In the genomic region with DNA sequence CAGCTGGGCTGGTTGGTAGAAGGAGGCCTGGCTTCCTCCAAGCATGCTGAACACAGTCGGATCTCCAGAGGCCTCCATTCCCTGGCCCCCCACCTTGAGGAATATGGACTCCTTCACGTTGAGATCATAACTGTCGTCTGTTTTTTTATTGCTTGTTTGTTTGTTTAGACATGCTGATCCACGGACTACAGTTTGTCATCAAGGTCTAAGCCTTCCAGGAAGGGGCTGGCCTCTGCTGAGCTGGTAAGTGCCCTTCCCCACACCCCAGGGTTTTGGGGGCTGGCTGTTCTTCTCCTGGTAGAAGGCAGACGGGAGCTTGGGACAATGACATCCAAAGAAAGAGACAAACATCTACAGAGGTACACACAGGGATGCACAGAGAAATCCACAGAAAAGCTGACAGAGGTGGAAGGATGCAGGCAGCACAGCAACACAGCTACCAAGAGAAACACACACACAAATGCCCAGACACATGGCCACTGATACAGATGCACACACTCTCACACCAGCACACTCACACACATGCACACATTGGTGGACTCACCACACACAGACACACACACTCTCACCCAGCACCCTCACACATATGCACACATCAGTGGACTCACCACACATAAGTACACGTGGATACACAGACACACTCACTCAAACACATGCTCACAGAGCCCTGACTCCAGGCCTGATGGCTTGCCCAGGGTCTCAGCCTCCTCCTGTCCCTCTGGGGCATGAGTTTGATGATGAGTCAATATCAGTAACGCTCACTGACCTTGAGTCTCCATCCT, we compare ENCODE assay signal across 22 cellular contexts. TPM values are rescaled to one million over a fixed set of nuclear protein-coding genes. Genes with fewer than 3 reads are reported as not detected.
A peak's percentile ranks its signal among the peaks of the same experiment; 100 is the strongest.
DNase-seq lines count a peak whose midpoint lies in the region; ATAC-seq, FAIRE-seq and TF ChIP-seq lines count a peak whose summit lies in the region.
"Had no signal": no experiment of that assay in that cellular context is flagged by ENCODE, and none has a peak within 500 bp of the region (broad histone marks: within the 10 kb centered on the region; RNA-seq: fewer than 3 reads in every experiment).

No MANE protein-coding gene starts in this region.

- no peak for TF ChIP-seq RAD21 in K562 (CRISPR knock-in tag; conservative IDR thresholded peaks at IDR 0.05 in 1 of 2, IDR thresholded peaks at IDR 0.05 in 1 of 2)

- FAIRE-seq in HTR-8/SVneo (lab: Jason Lieb, UNC), result peak; percentile 67
- no peak for FAIRE-seq in K562 (lab: Jason Lieb, UNC)
- FAIRE-seq in urothelium cell line (lab: Jason Lieb, UNC), result peak; percentile 13
- FAIRE-seq: A549, D721Med, G401.6, GM12891, GM19239, H54 had no signal

- no peak for TF ChIP-seq POLR2A in K562 (conservative IDR thresholded peaks at IDR 0.05)

- no peaks in the 10 kb centered on the region for H3K79me2 ChIP-seq in K562 (ENCODE audit: control insufficient read depth, insufficient read depth, low read length)

- WGBS in K562 (ENCODE audit: insufficient coverage, low coverage, missing lambda C conversion rate), result 0% methylated on average over 7 of the region's 7 CpGs

- H3K4me3 ChIP-seq in K562, result no peak overlapping the region
- H3K4me3 ChIP-seq: A549 had no signal

- DNase-seq in HTR-8/SVneo (ENCODE audit: insufficient read length, low spot score) (no peak), K562 (ENCODE audit: extremely low read depth in 1 of 4, low spot score in 3 of 4) (no peak), mesenteric fat pad (ENCODE audit: low spot score) (peak; percentile 83), urothelium cell line (ENCODE audit: low spot score) (no peak), cerebellar cortex (ENCODE audit: low spot score) (no peak), foreskin keratinocyte (no peak)
- DNase-seq: BE2C; CD4-positive, alpha-beta memory T cell; COR-L47; DMS153; DMS79 treated with DMSO at 0.1 percent for 48 hours; EL had no signal

- H3K4me2 ChIP-seq in K562 (ENCODE audit: insufficient read depth, low read length), result no peak overlapping the region
- H3K4me2 ChIP-seq: A549 had no signal

- intact Hi-C loops in K562 (cut with micrococcal nuclease), result no loop called here

- CTCF ChIA-PET in K562 (lab: Yijun Ruan, JAX; ENCODE audit: low intra/inter-chr PET ratio), result no interaction called here

- no peak overlapping the region for H2AFZ ChIP-seq in K562 (ENCODE audit: low read depth, low read length)

- no TSS peak for BruUV-seq in K562 (replicated peaks; lab: Mats Ljungman, UMichigan)

- POLR2A ChIA-PET in K562 (lab: Yijun Ruan, JAX), result interaction anchor here (0.5 kb wide), 1 partner anchor 1121 kb away, joined by 5 read pairs; no protein-coding TSS in a partner anchor

- no peak overlapping the region for H3K9ac ChIP-seq in K562 (ENCODE audit: insufficient read depth in 1 of 2, low read depth in 2 of 2, low read length in 2 of 2)

- H3K9me3 ChIP-seq in K562 (replicated peaks; ENCODE audit: control insufficient read depth, insufficient read depth, low read depth, low read length), result no peaks in the 10 kb centered on the region
- H3K9me3 ChIP-seq: A549, BE2C had no signal

- in situ Hi-C loops in K562 (cut with MboI), result no loop called here

- TF ChIP-seq EP300 in K562 (IDR thresholded peaks at IDR 0.05; ENCODE audit: low read length), result no peak

- TF ChIP-seq CTCF in K562 (IDR thresholded peaks at IDR 0.05 in 2 of 3, conservative IDR thresholded peaks at IDR 0.05 in 1 of 3; ENCODE audit: insufficient read depth in 2 of 3, low read depth in 1 of 3, low read length in 3 of 3) (no peak), foreskin keratinocyte (conservative IDR thresholded peaks at IDR 0.05) (no peak)

- H3K4me1 ChIP-seq in K562 (replicated peaks in 1 of 2; ENCODE audit: control insufficient read depth in 2 of 2, insufficient read depth in 2 of 2, low read length in 2 of 2) (no peaks in the 10 kb centered on the region), foreskin keratinocyte (no peaks in the 10 kb centered on the region)
- H3K4me1 ChIP-seq: A549, BE2C had no signal

- no peaks in the 10 kb centered on the region for H3K9me1 ChIP-seq in K562 (ENCODE audit: control insufficient read depth, insufficient read depth, low read length)

- peaks cover 0 to 9% of the 10 kb centered on the region in 2 experiments; a peak in 3 of 5 replicates for H3K27me3 ChIP-seq in K562 (ENCODE audit: control insufficient read depth in 2 of 2, insufficient read depth in 2 of 2, low read length in 2 of 2)
- no peaks in the 10 kb centered on the region for H3K27me3 ChIP-seq in foreskin keratinocyte
- H3K27me3 ChIP-seq: BE2C had no signal

- H3K36me3 ChIP-seq in K562 (ENCODE audit: control insufficient read depth, insufficient read depth, low read length), result no peaks in the 10 kb centered on the region
- H3K36me3 ChIP-seq: BE2C had no signal

- H4K20me1 ChIP-seq in K562 (replicated peaks; ENCODE audit: control insufficient read depth, insufficient read depth, low read length), result no peaks in the 10 kb centered on the region; the same call in 1 of the 2 replicates

- H3K27ac ChIP-seq in K562 (ENCODE audit: extremely low read depth, low read depth, low read length) (no peak overlapping the region), foreskin keratinocyte (no peak overlapping the region)
- H3K27ac ChIP-seq: A549, C4-2B had no signal

- ATAC-seq in K562 (no peak), foreskin keratinocyte (no peak)
- ATAC-seq: A549, HCT116 had no signal

RNA-seq across cellular contexts. Expression of a gene that starts 6.7 kb away (rescaled TPM):
- not detected in 2 replicates for total RNA-seq in K562 (2011; cell fraction: chromatin; rRNA removed; ENCODE audit: low replicate concordance)
- not detected in 2 replicates for total RNA-seq in K562 (2011; cell fraction: nucleolus; rRNA removed)
- total RNA-seq in K562 (2011; cell fraction: nucleoplasm; rRNA removed), result not detected in 2 replicates
- total RNA-seq in K562 (2014; rRNA removed), result not detected in 2 replicates
- total RNA-seq in K562 (2014; rRNA removed; fragmentation: Illumina TruSeq; extraction: Trizol), result not detected in 2 replicates
- total RNA-seq in K562 (2015; rRNA removed; fragmentation: Illumina TruSeq; extraction: Trizol), result not detected in 2 replicates
- total RNA-seq in K562 (2021), result not detected in 2 replicates
- polyA plus RNA-seq in K562 (2011; rRNA removed), result not detected in 2 replicates
- polyA plus RNA-seq in K562 (2011; cell fraction: cytosol; rRNA removed), result not detected in 2 replicates
- polyA plus RNA-seq in K562 (2011; cell fraction: nucleus; rRNA removed), result not detected in 2 replicates
- polyA plus RNA-seq in K562 (2012), result not detected in 2 replicates
- polyA plus RNA-seq in K562 (2014; fragmentation: Illumina TruSeq; extraction: Trizol), result not detected in 2 replicates
- not detected for polyA plus RNA-seq in K562 (2014; fragmentation: Nextera tagmentation; extraction: Ambion mirVana)
- not detected in 2 replicates for polyA plus RNA-seq in K562 (2014; rRNA removed)
- polyA minus RNA-seq in K562 (2011; rRNA and poly(A)+ RNA removed), result not detected in 2 replicates
- polyA minus RNA-seq in K562 (2011; cell fraction: cytosol; rRNA and poly(A)+ RNA removed), result not detected in 2 replicates
- not detected in 2 replicates for polyA minus RNA-seq in K562 (2011; cell fraction: nucleus; rRNA and poly(A)+ RNA removed)
- not detected for total RNA-seq in mesenteric fat pad
- total RNA-seq in foreskin keratinocyte, result not detected in 2 replicates
- not detected in 2 replicates for polyA plus RNA-seq in foreskin keratinocyte
- total RNA-seq: CD4-positive, alpha-beta memory T cell had no signal
- polyA plus RNA-seq: A549; AG04450; CD4-positive, alpha-beta memory T cell; IgD-negative memory B cell had no signal

RNA-seq across cellular contexts. Expression of a gene that starts 25.4 kb away (rescaled TPM):
- total RNA-seq in K562 (2011; cell fraction: chromatin; rRNA removed; ENCODE audit: low replicate concordance), result not detected in 2 replicates
- total RNA-seq in K562 (2011; cell fraction: nucleolus; rRNA removed), result not detected in 2 replicates
- not detected in 2 replicates for total RNA-seq in K562 (2011; cell fraction: nucleoplasm; rRNA removed)
- total RNA-seq in K562 (2014; rRNA removed), result not detected in 2 replicates
- not detected in 2 replicates for total RNA-seq in K562 (2014; rRNA removed; fragmentation: Illumina TruSeq; extraction: Trizol)
- not detected in 2 replicates for total RNA-seq in K562 (2015; rRNA removed; fragmentation: Illumina TruSeq; extraction: Trizol)
- total RNA-seq in K562 (2021), result not detected in 2 replicates
- not detected in 2 replicates for polyA plus RNA-seq in K562 (2011; rRNA removed)
- not detected in 2 replicates for polyA plus RNA-seq in K562 (2011; cell fraction: cytosol; rRNA removed)
- not detected in 2 replicates for polyA plus RNA-seq in K562 (2011; cell fraction: nucleus; rRNA removed)
- polyA plus RNA-seq in K562 (2012), result not detected in 2 replicates
- polyA plus RNA-seq in K562 (2014; fragmentation: Illumina TruSeq; extraction: Trizol), result not detected in 2 replicates
- polyA plus RNA-seq in K562 (2014; fragmentation: Nextera tagmentation; extraction: Ambion mirVana), result not detected
- polyA plus RNA-seq in K562 (2014; rRNA removed), result not detected in 2 replicates
- polyA minus RNA-seq in K562 (2011; rRNA and poly(A)+ RNA removed), result not detected in 2 replicates
- not detected in 2 replicates for polyA minus RNA-seq in K562 (2011; cell fraction: cytosol; rRNA and poly(A)+ RNA removed)
- not detected in 2 replicates for polyA minus RNA-seq in K562 (2011; cell fraction: nucleus; rRNA and poly(A)+ RNA removed)
- not detected for total RNA-seq in mesenteric fat pad
- total RNA-seq in foreskin keratinocyte, result not detected in 2 replicates
- not detected in 2 replicates for polyA plus RNA-seq in foreskin keratinocyte
- total RNA-seq: CD4-positive, alpha-beta memory T cell had no signal
- polyA plus RNA-seq: A549; AG04450; CD4-positive, alpha-beta memory T cell; IgD-negative memory B cell had no signal

RNA-seq across cellular contexts. Expression of a gene that starts 40.5 kb away (rescaled TPM):
- total RNA-seq in K562 (2011; cell fraction: chromatin; rRNA removed; ENCODE audit: low replicate concordance), result not detected in 2 replicates
- total RNA-seq in K562 (2011; cell fraction: nucleolus; rRNA removed), result not detected in 2 replicates
- not detected in 2 replicates for total RNA-seq in K562 (2011; cell fraction: nucleoplasm; rRNA removed)
- not detected in 2 replicates for total RNA-seq in K562 (2014; rRNA removed)
- not detected in 2 replicates for total RNA-seq in K562 (2014; rRNA removed; fragmentation: Illumina TruSeq; extraction: Trizol)
- total RNA-seq in K562 (2015; rRNA removed; fragmentation: Illumina TruSeq; extraction: Trizol), result not detected in 2 replicates
- total RNA-seq in K562 (2021), result 0.11 TPM in 1 of 2 replicates, not detected in the other
- polyA plus RNA-seq in K562 (2011; rRNA removed), result not detected in 2 replicates
- polyA plus RNA-seq in K562 (2011; cell fraction: cytosol; rRNA removed), result not detected in 2 replicates
- not detected in 2 replicates for polyA plus RNA-seq in K562 (2011; cell fraction: nucleus; rRNA removed)
- polyA plus RNA-seq in K562 (2012), result not detected in 2 replicates
- not detected in 2 replicates for polyA plus RNA-seq in K562 (2014; fragmentation: Illumina TruSeq; extraction: Trizol)
- polyA plus RNA-seq in K562 (2014; fragmentation: Nextera tagmentation; extraction: Ambion mirVana), result not detected
- polyA plus RNA-seq in K562 (2014; rRNA removed), result not detected in 2 replicates
- not detected in 2 replicates for polyA minus RNA-seq in K562 (2011; rRNA and poly(A)+ RNA removed)
- not detected in 2 replicates for polyA minus RNA-seq in K562 (2011; cell fraction: cytosol; rRNA and poly(A)+ RNA removed)
- polyA minus RNA-seq in K562 (2011; cell fraction: nucleus; rRNA and poly(A)+ RNA removed), result not detected in 2 replicates
- total RNA-seq in mesenteric fat pad, result not detected
- not detected in 2 replicates for total RNA-seq in foreskin keratinocyte
- not detected in 2 replicates for polyA plus RNA-seq in foreskin keratinocyte
- total RNA-seq: CD4-positive, alpha-beta memory T cell had no signal
- polyA plus RNA-seq: AG04450; CD4-positive, alpha-beta memory T cell; IgD-negative memory B cell had no signal
